10 cellular contexts compared by ENCODE assay signal in the genomic region with DNA sequence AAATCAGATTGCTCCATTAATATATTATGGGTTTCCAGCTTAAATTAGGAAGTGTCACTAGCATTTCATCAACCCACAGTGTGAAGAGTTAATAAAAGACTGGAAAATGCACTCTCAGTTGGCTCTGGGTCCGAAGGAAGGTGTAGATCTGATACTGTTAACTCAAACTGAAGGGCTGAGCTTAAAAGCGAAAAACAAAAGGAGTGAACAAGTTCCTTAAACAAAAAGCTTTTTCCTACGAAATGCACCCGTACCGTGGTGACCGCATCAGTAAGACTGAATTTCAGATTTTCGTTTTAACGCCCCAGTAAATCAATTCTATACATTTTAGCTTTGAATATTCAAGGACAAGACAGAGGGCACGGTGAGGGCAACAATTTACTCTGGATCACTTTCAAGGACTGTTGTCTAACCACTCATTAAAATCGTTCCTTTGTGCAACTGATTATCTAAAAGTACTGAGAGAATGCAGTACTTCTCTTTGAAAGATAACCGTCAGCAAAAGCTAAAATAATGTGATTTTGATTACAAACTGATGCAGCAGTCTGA.
DNase-seq lines count a peak whose midpoint lies in the region; ATAC-seq and TF ChIP-seq lines count a peak whose summit lies in the region.
"Had no signal": no experiment of that assay in that cellular context is flagged by ENCODE, and none has a peak within 500 bp of the region (broad histone marks: within the 10 kb centered on the region; RNA-seq: fewer than 3 reads in every experiment).

No MANE protein-coding gene starts in this region.

- no peaks in the 10 kb centered on the region for H3K9me3 ChIP-seq in subcutaneous abdominal adipose tissue (ENCODE audit: control insufficient read depth in 5 of 5, low read length in 5 of 5)
- H3K9me3 ChIP-seq: neutrophil had no signal

- TF ChIP-seq CTCF in WI38 (IDR thresholded peaks at IDR 0.05; ENCODE audit: low read depth, low read length): no peak

- H3K27me3 ChIP-seq in subcutaneous abdominal adipose tissue (ENCODE audit: control insufficient read depth in 5 of 5, insufficient read depth in 4 of 5, low read length in 5 of 5): peaks cover 0 to 15% (median 5%) of the 10 kb centered on the region in 5 donors

- peaks cover 3% of the 10 kb centered on the region for H3K36me3 Mint-ChIP-seq in T-helper 1 cell treated with Interleukin-12 subunit alpha and Interleukin-12 subunit beta and Interleukin-4 antibody, amounts not matched to agents 30 μg/mL and 1 μg/mL, for 36 hours (ENCODE audit: low read depth)

- H3K9ac ChIP-seq in subcutaneous abdominal adipose tissue (ENCODE audit: low read length in 5 of 5): peak overlapping the region in 1 of 5 donors; percentile 74

- no peak overlapping the region for H3K27ac ChIP-seq in subcutaneous abdominal adipose tissue (ENCODE audit: low read depth, low read length)
- H3K27ac ChIP-seq: HL-60, neutrophil had no signal

- ATAC-seq in GM18502 (IDR thresholded peaks at IDR 0.05; ENCODE audit: poor library complexity, unreplicated experiment) (no peak), GM21717 (IDR thresholded peaks at IDR 0.05; ENCODE audit: unreplicated experiment) (no peak)

- peak overlapping the region; percentile 85 for H3K4me3 Mint-ChIP-seq in T-helper 1 cell treated with Interleukin-12 subunit alpha and Interleukin-12 subunit beta and Interleukin-4 antibody, amounts not matched to agents 30 μg/mL and 1 μg/mL, for 36 hours

- peaks cover 0 to 30% (median 20%) of the 10 kb centered on the region in 5 donors for H3K4me1 ChIP-seq in subcutaneous abdominal adipose tissue (ENCODE audit: control insufficient read depth in 5 of 5, insufficient read depth in 5 of 5, low read length in 5 of 5)

- no peaks in the 10 kb centered on the region for H3K36me3 ChIP-seq in subcutaneous abdominal adipose tissue (ENCODE audit: control insufficient read depth in 5 of 5, insufficient read depth in 5 of 5, low read length in 5 of 5)
- H3K36me3 ChIP-seq: neutrophil had no signal

- H3K9me3 Mint-ChIP-seq in T-helper 1 cell treated with Interleukin-12 subunit alpha and Interleukin-12 subunit beta and Interleukin-4 antibody, amounts not matched to agents 30 μg/mL and 1 μg/mL, for 36 hours: no peaks in the 10 kb centered on the region

- H3K4me3 ChIP-seq in WI38 (ENCODE audit: low read depth, low read length) (peak overlapping the region; percentile 75), iPS-11a (ENCODE audit: low read depth, low read length) (peak overlapping the region; percentile 83), subcutaneous abdominal adipose tissue (ENCODE audit: low read depth in 1 of 5, low read length in 5 of 5) (peak overlapping the region; percentile 84 to 94 (median 89))

- no peak overlapping the region for H3K27ac Mint-ChIP-seq in T-helper 1 cell treated with Interleukin-12 subunit alpha and Interleukin-12 subunit beta and Interleukin-4 antibody, amounts not matched to agents 30 μg/mL and 1 μg/mL, for 36 hours

- no peak for DNase-seq in T-helper 1 cell
- no peak for DNase-seq in iPS-NIHi11 (ENCODE audit: low spot score)

- H3K27me3 Mint-ChIP-seq in T-helper 1 cell treated with Interleukin-12 subunit alpha and Interleukin-12 subunit beta and Interleukin-4 antibody, amounts not matched to agents 30 μg/mL and 1 μg/mL, for 36 hours (ENCODE audit: low read depth): peaks cover 30% of the 10 kb centered on the region

- peaks cover 31% of the 10 kb centered on the region for H3K4me1 Mint-ChIP-seq in T-helper 1 cell treated with Interleukin-12 subunit alpha and Interleukin-12 subunit beta and Interleukin-4 antibody, amounts not matched to agents 30 μg/mL and 1 μg/mL, for 36 hours (ENCODE audit: low read depth)
